ENCODE assay signal across 21 cellular contexts in genomic region chr17:81690549-81690948, GRCh38.
"Had no signal": no experiment of that assay in that cellular context is flagged by ENCODE, and none has a peak within 500 bp of the region (broad histone marks: within the 10 kb centered on the region; RNA-seq: fewer than 3 reads in every experiment).

No MANE protein-coding gene starts in this region.

- H3K27ac ChIP-seq: gastrocnemius medialis, heart right ventricle, psoas muscle, sigmoid colon, skin epidermis had no signal

- FAIRE-seq: endometrium had no signal

- H3K4me1 ChIP-seq: psoas muscle had no signal

- H3K9me3 ChIP-seq: gastrocnemius medialis, heart right ventricle, psoas muscle, sigmoid colon had no signal

- H3K4me3 ChIP-seq: dorsolateral prefrontal cortex, gastrocnemius medialis, heart right ventricle, psoas muscle, sigmoid colon, skin epidermis had no signal

- DNase-seq: cortex of kidney; dorsolateral prefrontal cortex; effector CD8-positive, alpha-beta T cell; gastrocnemius medialis; heart right ventricle; hypothalamus; islet precursor cell; mammary epithelial cell; naive thymus-derived CD4-positive, alpha-beta T cell; nephron progenitor cell; psoas muscle; retina; sigmoid colon; stimulated activated CD4-positive, alpha-beta T cell treated with anti-CD3 and anti-CD28 coated beads, Interleukin-2, amount 100 ng/mL, for 24 hours; stimulated activated CD4-positive, alpha-beta T cell treated with anti-CD3 and anti-CD28 coated beads, Interleukin-4, amount 100 ng/mL, for 4 hours; stimulated activated naive CD4-positive, alpha-beta T cell treated with Interleukin-2 at 50 U/mL for 16 hours; trophoblast cell had no signal

- ATAC-seq: esophagus mucosa; gastrocnemius medialis; heart right ventricle; left lobe of liver; naive thymus-derived CD4-positive, alpha-beta T cell; psoas muscle had no signal

- H3K27me3 ChIP-seq: dorsolateral prefrontal cortex, gastrocnemius medialis, heart right ventricle, sigmoid colon had no signal
